Comparison of ENCODE assay signal across 1 cellular context in the genomic region with DNA sequence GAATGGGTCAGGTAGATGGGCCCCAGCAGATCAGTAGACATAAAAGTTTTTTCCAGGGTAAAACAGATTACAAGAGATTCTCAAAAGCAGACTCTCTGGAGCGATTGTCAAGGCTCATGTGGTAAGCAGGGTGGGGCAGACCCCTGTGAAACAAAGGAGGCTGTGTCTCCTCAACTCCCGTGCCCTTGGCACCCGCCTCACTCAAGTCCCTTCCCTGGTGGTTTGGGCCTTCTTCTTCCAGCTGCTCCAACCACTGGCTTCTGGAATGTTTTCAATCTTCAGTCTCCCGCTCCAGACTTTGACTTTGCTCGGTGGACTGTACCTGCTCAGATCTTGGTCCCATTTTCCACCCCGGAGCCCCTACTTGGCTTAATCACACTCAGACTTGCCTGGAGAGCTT.
TF ChIP-seq lines count a peak whose summit lies in the region.

No MANE protein-coding gene starts in this region.

TF ChIP-seq in HepG2, 621 proteins besides CTCF, POLR2A, EP300 and RAD21 (continued from another document):
- TF ChIP-seq ZNF7 (CRISPR knock-in tag; IDR thresholded peaks at IDR 0.05) (peak; percentile 31; the same call in 1 of the 2 replicates), ZNF792 (CRISPR knock-in tag; IDR thresholded peaks at IDR 0.05) (no peak)
